Comparison of ENCODE assay signal across 1 cellular context in the genomic region with DNA sequence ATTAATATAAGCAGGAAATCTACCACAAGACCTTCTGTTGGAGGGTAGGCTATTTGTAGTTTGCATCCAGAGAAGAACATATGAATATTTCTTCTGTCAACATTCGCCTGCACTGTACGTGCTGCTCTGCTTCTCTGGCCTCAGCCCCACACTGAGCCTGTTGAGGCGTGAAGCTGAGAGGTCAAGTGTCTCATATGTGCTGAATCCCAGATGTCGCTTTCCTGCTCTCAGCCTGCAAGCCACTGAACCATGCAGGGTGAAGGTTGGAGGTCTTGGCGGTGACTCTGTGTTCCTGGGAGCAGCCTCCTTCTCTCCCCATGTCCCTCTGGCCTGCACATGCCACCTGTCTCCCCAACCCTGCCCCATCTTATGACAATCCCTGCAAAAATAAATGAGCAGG.
TF ChIP-seq lines count a peak whose summit lies in the region.

No MANE protein-coding gene starts in this region.

TF ChIP-seq in GM12878, 131 proteins besides CTCF, POLR2A, EP300 and RAD21:
- TF ChIP-seq POU2F2 (IDR thresholded peaks at IDR 0.05; ENCODE audit: borderline replicate concordance, low read depth, low read length) (no peak), IKZF1 (conservative IDR thresholded peaks at IDR 0.05) (0 out of 2 replicates have a peak, but pooled peaks have one; percentile 26), NR2F1 (conservative IDR thresholded peaks at IDR 0.05) (peak; percentile 46; the same call in 1 of the 2 replicates)
